ENCODE assay signal across 1 cellular context in genomic region chr17:76570877-76571471, GRCh38.
TF ChIP-seq lines count a peak whose summit lies in the region.

No MANE protein-coding gene starts in this region.

TF ChIP-seq in HepG2, 621 proteins besides CTCF, POLR2A, EP300 and RAD21 (continued from another document and continues in another):
- TF ChIP-seq ARID5B (CRISPR knock-in tag; IDR thresholded peaks at IDR 0.05) (peak; percentile 11; the same call in 1 of the 2 replicates), ZZZ3 (CRISPR knock-in tag; IDR thresholded peaks at IDR 0.05; ENCODE audit: borderline replicate concordance) (no peak), TCF12 (IDR thresholded peaks at IDR 0.05) (no peak), TCF12 (CRISPR knock-in tag; IDR thresholded peaks at IDR 0.05) (no peak), CBFB (CRISPR knock-in tag; IDR thresholded peaks at IDR 0.05) (peak; percentile 92), POLR2AphosphoS2 (IDR thresholded peaks at IDR 0.05; ENCODE audit: low read depth, low read length) (no peak), IRX3 (CRISPR knock-in tag; IDR thresholded peaks at IDR 0.05; ENCODE audit: borderline replicate concordance, low read depth) (no peak), SMC3 (IDR thresholded peaks at IDR 0.05; ENCODE audit: low read length) (peak; percentile 13; the same call in 1 of the 2 replicates), ZBTB14 (CRISPR knock-in tag; IDR thresholded peaks at IDR 0.05) (no peak), GATAD1 (CRISPR knock-in tag; IDR thresholded peaks at IDR 0.05) (peak; percentile 15; the same call in 1 of the 2 replicates), CENPT (CRISPR knock-in tag; IDR thresholded peaks at IDR 0.05; ENCODE audit: low read depth) (no peak), ADNP (CRISPR knock-in tag; IDR thresholded peaks at IDR 0.05) (0 out of 2 replicates have a peak, but pooled peaks have one; percentile 48), FOXP1 (IDR thresholded peaks at IDR 0.05) (no peak), FOXP1 (CRISPR knock-in tag; IDR thresholded peaks at IDR 0.05) (no peak), ZNF512B (CRISPR knock-in tag; IDR thresholded peaks at IDR 0.05; ENCODE audit: borderline replicate concordance) (no peak), HMG20A (CRISPR knock-in tag; IDR thresholded peaks at IDR 0.05; ENCODE audit: borderline replicate concordance) (peak; percentile 59; the same call in 1 of the 2 replicates), SAFB2 (CRISPR knock-in tag; IDR thresholded peaks at IDR 0.05; ENCODE audit: borderline replicate concordance, low read depth) (0 out of 2 replicates have a peak, but pooled peaks have one; percentile 33), ZMYM2 (CRISPR knock-in tag; IDR thresholded peaks at IDR 0.05) (peak; percentile 52; the same call in 1 of the 2 replicates), ZNF30 (CRISPR knock-in tag; IDR thresholded peaks at IDR 0.05) (no peak), KMT2B (CRISPR knock-in tag; IDR thresholded peaks at IDR 0.05) (no peak), RARA (CRISPR knock-in tag; IDR thresholded peaks at IDR 0.05) (peak; percentile 40; the same call in 1 of the 2 replicates), BCL6 (CRISPR knock-in tag; IDR thresholded peaks at IDR 0.05) (no peak), CHCHD3 (CRISPR knock-in tag; IDR thresholded peaks at IDR 0.05) (no peak), TBP (CRISPR knock-in tag; IDR thresholded peaks at IDR 0.05) (no peak), HMG20B (CRISPR knock-in tag; conservative IDR thresholded peaks at IDR 0.05) (no peak), MYPOP (CRISPR knock-in tag; IDR thresholded peaks at IDR 0.05) (no peak), FOSL2 (CRISPR knock-in tag; IDR thresholded peaks at IDR 0.05) (no peak), SKI (IDR thresholded peaks at IDR 0.05; ENCODE audit: partially characterized antibody) (no peak), TMF1 (CRISPR knock-in tag; IDR thresholded peaks at IDR 0.05; ENCODE audit: low read depth) (no peak), ZNF550 (CRISPR knock-in tag; IDR thresholded peaks at IDR 0.05; ENCODE audit: borderline replicate concordance) (no peak), ZNF121 (CRISPR knock-in tag; IDR thresholded peaks at IDR 0.05) (no peak), FLYWCH1 (CRISPR knock-in tag; IDR thresholded peaks at IDR 0.05) (no peak), JDP2 (CRISPR knock-in tag; IDR thresholded peaks at IDR 0.05; ENCODE audit: borderline replicate concordance) (no peak), ZHX1 (CRISPR knock-in tag; IDR thresholded peaks at IDR 0.05; ENCODE audit: low read depth) (0 out of 2 replicates have a peak, but pooled peaks have one; percentile 40), MAF1 (CRISPR knock-in tag; IDR thresholded peaks at IDR 0.05; ENCODE audit: borderline replicate concordance) (no peak), GPN1 (CRISPR knock-in tag; IDR thresholded peaks at IDR 0.05; ENCODE audit: borderline replicate concordance) (no peak), SUZ12 (IDR thresholded peaks at IDR 0.05; ENCODE audit: low read depth, low read length) (no peak)
- TF ChIP-seq, protein P1, sequence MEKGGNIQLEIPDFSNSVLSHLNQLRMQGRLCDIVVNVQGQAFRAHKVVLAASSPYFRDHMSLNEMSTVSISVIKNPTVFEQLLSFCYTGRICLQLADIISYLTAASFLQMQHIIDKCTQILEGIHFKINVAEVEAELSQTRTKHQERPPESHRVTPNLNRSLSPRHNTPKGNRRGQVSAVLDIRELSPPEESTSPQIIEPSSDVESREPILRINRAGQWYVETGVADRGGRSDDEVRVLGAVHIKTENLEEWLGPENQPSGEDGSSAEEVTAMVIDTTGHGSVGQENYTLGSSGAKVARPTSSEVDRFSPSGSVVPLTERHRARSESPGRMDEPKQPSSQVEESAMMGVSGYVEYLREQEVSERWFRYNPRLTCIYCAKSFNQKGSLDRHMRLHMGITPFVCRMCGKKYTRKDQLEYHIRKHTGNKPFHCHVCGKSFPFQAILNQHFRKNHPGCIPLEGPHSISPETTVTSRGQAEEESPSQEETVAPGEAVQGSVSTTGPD (CRISPR knock-in tag; IDR thresholded peaks at IDR 0.05) = no peak
- TF ChIP-seq, protein P2, sequence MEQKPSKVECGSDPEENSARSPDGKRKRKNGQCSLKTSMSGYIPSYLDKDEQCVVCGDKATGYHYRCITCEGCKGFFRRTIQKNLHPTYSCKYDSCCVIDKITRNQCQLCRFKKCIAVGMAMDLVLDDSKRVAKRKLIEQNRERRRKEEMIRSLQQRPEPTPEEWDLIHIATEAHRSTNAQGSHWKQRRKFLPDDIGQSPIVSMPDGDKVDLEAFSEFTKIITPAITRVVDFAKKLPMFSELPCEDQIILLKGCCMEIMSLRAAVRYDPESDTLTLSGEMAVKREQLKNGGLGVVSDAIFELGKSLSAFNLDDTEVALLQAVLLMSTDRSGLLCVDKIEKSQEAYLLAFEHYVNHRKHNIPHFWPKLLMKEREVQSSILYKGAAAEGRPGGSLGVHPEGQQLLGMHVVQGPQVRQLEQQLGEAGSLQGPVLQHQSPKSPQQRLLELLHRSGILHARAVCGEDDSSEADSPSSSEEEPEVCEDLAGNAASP (CRISPR knock-in tag; IDR thresholded peaks at IDR 0.05; ENCODE audit: borderline replicate concordance) = peak; percentile 29; the same call in 1 of the 2 replicates
- TF ChIP-seq, protein P3, sequence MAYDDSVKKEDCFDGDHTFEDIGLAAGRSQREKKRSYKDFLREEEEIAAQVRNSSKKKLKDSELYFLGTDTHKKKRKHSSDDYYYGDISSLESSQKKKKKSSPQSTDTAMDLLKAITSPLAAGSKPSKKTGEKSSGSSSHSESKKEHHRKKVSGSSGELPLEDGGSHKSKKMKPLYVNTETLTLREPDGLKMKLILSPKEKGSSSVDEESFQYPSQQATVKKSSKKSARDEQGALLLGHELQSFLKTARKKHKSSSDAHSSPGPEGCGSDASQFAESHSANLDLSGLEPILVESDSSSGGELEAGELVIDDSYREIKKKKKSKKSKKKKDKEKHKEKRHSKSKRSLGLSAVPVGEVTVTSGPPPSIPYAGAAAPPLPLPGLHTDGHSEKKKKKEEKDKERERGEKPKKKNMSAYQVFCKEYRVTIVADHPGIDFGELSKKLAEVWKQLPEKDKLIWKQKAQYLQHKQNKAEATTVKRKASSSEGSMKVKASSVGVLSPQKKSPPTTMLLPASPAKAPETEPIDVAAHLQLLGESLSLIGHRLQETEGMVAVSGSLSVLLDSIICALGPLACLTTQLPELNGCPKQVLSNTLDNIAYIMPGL (CRISPR knock-in tag; IDR thresholded peaks at IDR 0.05; ENCODE audit: borderline replicate concordance in 1 of 2, low read depth in 1 of 2) = peak in 1 of 2 experiments; percentile 34; a peak in 1 of 4 replicates
- TF ChIP-seq, protein P4, sequence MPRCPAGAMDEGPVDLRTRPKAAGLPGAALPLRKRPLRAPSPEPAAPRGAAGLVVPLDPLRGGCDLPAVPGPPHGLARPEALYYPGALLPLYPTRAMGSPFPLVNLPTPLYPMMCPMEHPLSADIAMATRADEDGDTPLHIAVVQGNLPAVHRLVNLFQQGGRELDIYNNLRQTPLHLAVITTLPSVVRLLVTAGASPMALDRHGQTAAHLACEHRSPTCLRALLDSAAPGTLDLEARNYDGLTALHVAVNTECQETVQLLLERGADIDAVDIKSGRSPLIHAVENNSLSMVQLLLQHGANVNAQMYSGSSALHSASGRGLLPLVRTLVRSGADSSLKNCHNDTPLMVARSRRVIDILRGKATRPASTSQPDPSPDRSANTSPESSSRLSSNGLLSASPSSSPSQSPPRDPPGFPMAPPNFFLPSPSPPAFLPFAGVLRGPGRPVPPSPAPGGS (CRISPR knock-in tag; IDR thresholded peaks at IDR 0.05) = no peak
- TF ChIP-seq, protein P5, sequence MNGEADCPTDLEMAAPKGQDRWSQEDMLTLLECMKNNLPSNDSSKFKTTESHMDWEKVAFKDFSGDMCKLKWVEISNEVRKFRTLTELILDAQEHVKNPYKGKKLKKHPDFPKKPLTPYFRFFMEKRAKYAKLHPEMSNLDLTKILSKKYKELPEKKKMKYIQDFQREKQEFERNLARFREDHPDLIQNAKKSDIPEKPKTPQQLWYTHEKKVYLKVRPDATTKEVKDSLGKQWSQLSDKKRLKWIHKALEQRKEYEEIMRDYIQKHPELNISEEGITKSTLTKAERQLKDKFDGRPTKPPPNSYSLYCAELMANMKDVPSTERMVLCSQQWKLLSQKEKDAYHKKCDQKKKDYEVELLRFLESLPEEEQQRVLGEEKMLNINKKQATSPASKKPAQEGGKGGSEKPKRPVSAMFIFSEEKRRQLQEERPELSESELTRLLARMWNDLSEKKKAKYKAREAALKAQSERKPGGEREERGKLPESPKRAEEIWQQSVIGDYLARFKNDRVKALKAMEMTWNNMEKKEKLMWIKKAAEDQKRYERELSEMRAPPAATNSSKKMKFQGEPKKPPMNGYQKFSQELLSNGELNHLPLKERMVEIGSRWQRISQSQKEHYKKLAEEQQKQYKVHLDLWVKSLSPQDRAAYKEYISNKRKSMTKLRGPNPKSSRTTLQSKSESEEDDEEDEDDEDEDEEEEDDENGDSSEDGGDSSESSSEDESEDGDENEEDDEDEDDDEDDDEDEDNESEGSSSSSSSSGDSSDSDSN (CRISPR knock-in tag; IDR thresholded peaks at IDR 0.05) = no peak
